Comparison of ENCODE assay signal across 15 cellular contexts in genomic region chr2:225479386-225479785, GRCh38.
DNase-seq lines count a peak whose midpoint lies in the region; FAIRE-seq and TF ChIP-seq lines count a peak whose summit lies in the region.
"Had no signal": no experiment of that assay in that cellular context is flagged by ENCODE, and none has a peak within 500 bp of the region (broad histone marks: within the 10 kb centered on the region; RNA-seq: fewer than 3 reads in every experiment).

No MANE protein-coding gene starts in this region.

- DNase-seq in EL (peak; percentile 36), M059J (ENCODE audit: low read depth) (peak; percentile 61), osteoblast (ENCODE audit: insufficient read length, low spot score, missing footprints) (peak; percentile 49), urothelium cell line (ENCODE audit: low spot score) (peak; percentile 23), GM19240 (ENCODE audit: insufficient read length, low spot score) (no peak)
- DNase-seq in stimulated activated CD4-positive, alpha-beta T cell treated with anti-CD3 and anti-CD28 coated beads, Interleukin-1b, Interleukin-23, amount 100 ng/mL, for 48 hours: no peak
- DNase-seq in activated T-cell treated with anti-CD3 and anti-CD28 coated beads, Interleukin-2, amount 50 U/mL, for 1 hour: no peak
- DNase-seq: CD4-positive, alpha-beta memory T cell; DMS153; DMS79; H9 had no signal

- H3K27me3 ChIP-seq in osteoblast (ENCODE audit: insufficient read depth, low read length): no peaks in the 10 kb centered on the region
- H3K27me3 ChIP-seq: BLaER1 had no signal

- FAIRE-seq in urothelium cell line (lab: Jason Lieb, UNC): no peak
- FAIRE-seq: GM12878, H1, HepG2 had no signal

- no peaks in the 10 kb centered on the region for H3K9me3 ChIP-seq in osteoblast (ENCODE audit: low read depth, low read length)
- H3K9me3 ChIP-seq: BLaER1 had no signal

- no peak overlapping the region for H2AFZ ChIP-seq in osteoblast (ENCODE audit: low read length)

- no peak overlapping the region for H3K27ac ChIP-seq in osteoblast (ENCODE audit: low read depth, low read length)
- H3K27ac ChIP-seq: BLaER1 had no signal

- H3K4me3 ChIP-seq in osteoblast (ENCODE audit: insufficient read depth, low read length): no peak overlapping the region
- H3K4me3 ChIP-seq: BLaER1, GM12878 had no signal

- H3K79me2 ChIP-seq in osteoblast (ENCODE audit: insufficient read depth, low read length): no peaks in the 10 kb centered on the region

- no peaks in the 10 kb centered on the region for H4K20me1 ChIP-seq in osteoblast (ENCODE audit: insufficient read depth, low read length)
- H4K20me1 ChIP-seq: BLaER1 had no signal

- no peak overlapping the region for H3K4me2 ChIP-seq in osteoblast (ENCODE audit: insufficient read depth, low read length)
- H3K4me2 ChIP-seq: BLaER1 had no signal

- no peak for TF ChIP-seq CTCF in osteoblast (IDR thresholded peaks at IDR 0.05; ENCODE audit: extremely low read depth, low read depth, low read length)

- H3K4me1 ChIP-seq in osteoblast (ENCODE audit: insufficient read depth, low read length): no peaks in the 10 kb centered on the region
- H3K4me1 ChIP-seq: BLaER1 had no signal

- H3K36me3 ChIP-seq in osteoblast (ENCODE audit: insufficient read depth, low read length): no peaks in the 10 kb centered on the region
- H3K36me3 ChIP-seq: BLaER1 had no signal

Comparison
In these comparisons a context has a peak if more than half of its experiments do, and no peak if none do; other contexts are left out.
1. DNase-seq: peak in EL (single experiment), M059J (single experiment), osteoblast (single experiment) and urothelium cell line (single experiment); none in stimulated activated CD4-positive, alpha-beta T cell treated with anti-CD3 and anti-CD28 coated beads, Interleukin-1b, Interleukin-23, amount 100 ng/mL, for 48 hours (single experiment), activated T-cell treated with anti-CD3 and anti-CD28 coated beads, Interleukin-2, amount 50 U/mL, for 1 hour (single experiment) and GM19240 (single experiment).